ENCODE assay signal across 9 cellular contexts in the genomic region with DNA sequence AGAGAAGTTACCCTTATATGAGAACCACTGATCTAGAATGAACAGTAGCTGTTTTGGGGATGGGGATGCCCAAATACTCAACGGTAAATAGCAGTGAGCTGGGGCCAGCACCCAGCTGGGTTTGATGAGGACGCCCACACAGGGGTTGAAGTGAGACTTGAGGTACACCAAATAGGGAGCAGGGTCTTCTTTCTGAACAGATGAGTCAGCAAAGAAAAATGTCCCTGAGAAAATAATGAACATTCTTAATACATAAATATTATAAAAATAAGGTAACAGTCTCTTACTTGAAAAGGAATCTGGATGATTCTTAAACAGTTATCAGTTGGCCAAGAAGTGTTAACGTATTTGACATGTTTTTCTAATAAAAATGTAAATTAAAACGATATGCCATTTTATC. TPM values are rescaled to one million over a fixed set of nuclear protein-coding genes. Genes with fewer than 3 reads are reported as not detected.
"Had no signal": no experiment of that assay in that cellular context is flagged by ENCODE, and none has a peak within 500 bp of the region (broad histone marks: within the 10 kb centered on the region; RNA-seq: fewer than 3 reads in every experiment).

No MANE protein-coding gene starts in this region.

- H3K9me3 Mint-ChIP-seq: IgD-negative memory B cell had no signal

- H3K27ac Mint-ChIP-seq: IgD-negative memory B cell had no signal

- H3K27ac ChIP-seq: GM23248 had no signal

- H3K9ac ChIP-seq: GM23248 had no signal

- H3K4me3 ChIP-seq: GM23248 had no signal

- DNase-seq: GM23248, GOT3, H7, HCEC 1CT, KG1 had no signal

- H3K4me3 Mint-ChIP-seq: IgD-negative memory B cell had no signal

- FAIRE-seq: HTR-8/SVneo had no signal

- H3K4me1 Mint-ChIP-seq: IgD-negative memory B cell had no signal

- H3K36me3 Mint-ChIP-seq: IgD-negative memory B cell had no signal

- H2AFZ ChIP-seq: GM23248 had no signal

RNA-seq across cellular contexts. Expression of a gene that starts 2.0 kb away (rescaled TPM):
- total RNA-seq: GM23248, H4, H7, HT-29 had no signal
- polyA plus RNA-seq: GM23248, IgD-negative memory B cell had no signal

RNA-seq across cellular contexts. Expression of a gene that starts 49.2 kb away (rescaled TPM):
- total RNA-seq: GM23248, H4 had no signal
